Comparison of ENCODE assay signal across 35 cellular contexts in genomic region chr14:24904533-24904932, GRCh38.
"Had no signal": no experiment of that assay in that cellular context is flagged by ENCODE, and none has a peak within 500 bp of the region (broad histone marks: within the 10 kb centered on the region; RNA-seq: fewer than 3 reads in every experiment).

No MANE protein-coding gene starts in this region.

- H3K9me3 ChIP-seq: MG63 had no signal

- H3K27me3 ChIP-seq: MG63 had no signal

- DNase-seq: Karpas-422, Kasumi-1, MG63, MM.1S, MV-4-11, NCI-H1048, NCI-H1092, NCI-H1092 treated with DMSO at 0.1 percent for 48 hours, NCI-H1105, NCI-H1105 treated with DMSO at 0.1 percent for 48 hours, NCI-H1417, NCI-H1417 treated with DMSO at 0.1 percent for 48 hours, NCI-H1436, NCI-H1436 treated with DMSO at 0.1 percent for 48 hours, NCI-H146, NCI-H1694, NCI-H1694 treated with DMSO at 0.1 percent for 48 hours, NCI-H187, NCI-H187 treated with DMSO at 0.1 percent for 48 hours, NCI-H1930, NCI-H2029, NCI-H2029 treated with DMSO at 0.1 percent for 48 hours, NCI-H2081, NCI-H2081 treated with DMSO at 0.1 percent for 48 hours, NCI-H2107, NCI-H2171, NCI-H2171 treated with DMSO at 0.1 percent for 48 hours, NCI-H2227 treated with DMSO at 0.1 percent for 48 hours, NCI-H226, NCI-H345, NCI-H446, NCI-H446 treated with DMSO at 0.1 percent for 48 hours, NCI-H510A, NCI-H510A treated with DMSO at 0.1 percent for 48 hours, NCI-H524 had no signal

- H3K4me3 ChIP-seq: MG63 had no signal

- H3K36me3 ChIP-seq: MG63 had no signal
